Comparison of ENCODE assay signal across 1 cellular context in genomic region chr12:50764116-50764860, GRCh38.
TF ChIP-seq lines count a peak whose summit lies in the region.

No MANE protein-coding gene starts in this region.

TF ChIP-seq in HepG2, 621 proteins besides CTCF, POLR2A, EP300 and RAD21 (continued from another document and continues in another):
- TF ChIP-seq, protein P1, sequence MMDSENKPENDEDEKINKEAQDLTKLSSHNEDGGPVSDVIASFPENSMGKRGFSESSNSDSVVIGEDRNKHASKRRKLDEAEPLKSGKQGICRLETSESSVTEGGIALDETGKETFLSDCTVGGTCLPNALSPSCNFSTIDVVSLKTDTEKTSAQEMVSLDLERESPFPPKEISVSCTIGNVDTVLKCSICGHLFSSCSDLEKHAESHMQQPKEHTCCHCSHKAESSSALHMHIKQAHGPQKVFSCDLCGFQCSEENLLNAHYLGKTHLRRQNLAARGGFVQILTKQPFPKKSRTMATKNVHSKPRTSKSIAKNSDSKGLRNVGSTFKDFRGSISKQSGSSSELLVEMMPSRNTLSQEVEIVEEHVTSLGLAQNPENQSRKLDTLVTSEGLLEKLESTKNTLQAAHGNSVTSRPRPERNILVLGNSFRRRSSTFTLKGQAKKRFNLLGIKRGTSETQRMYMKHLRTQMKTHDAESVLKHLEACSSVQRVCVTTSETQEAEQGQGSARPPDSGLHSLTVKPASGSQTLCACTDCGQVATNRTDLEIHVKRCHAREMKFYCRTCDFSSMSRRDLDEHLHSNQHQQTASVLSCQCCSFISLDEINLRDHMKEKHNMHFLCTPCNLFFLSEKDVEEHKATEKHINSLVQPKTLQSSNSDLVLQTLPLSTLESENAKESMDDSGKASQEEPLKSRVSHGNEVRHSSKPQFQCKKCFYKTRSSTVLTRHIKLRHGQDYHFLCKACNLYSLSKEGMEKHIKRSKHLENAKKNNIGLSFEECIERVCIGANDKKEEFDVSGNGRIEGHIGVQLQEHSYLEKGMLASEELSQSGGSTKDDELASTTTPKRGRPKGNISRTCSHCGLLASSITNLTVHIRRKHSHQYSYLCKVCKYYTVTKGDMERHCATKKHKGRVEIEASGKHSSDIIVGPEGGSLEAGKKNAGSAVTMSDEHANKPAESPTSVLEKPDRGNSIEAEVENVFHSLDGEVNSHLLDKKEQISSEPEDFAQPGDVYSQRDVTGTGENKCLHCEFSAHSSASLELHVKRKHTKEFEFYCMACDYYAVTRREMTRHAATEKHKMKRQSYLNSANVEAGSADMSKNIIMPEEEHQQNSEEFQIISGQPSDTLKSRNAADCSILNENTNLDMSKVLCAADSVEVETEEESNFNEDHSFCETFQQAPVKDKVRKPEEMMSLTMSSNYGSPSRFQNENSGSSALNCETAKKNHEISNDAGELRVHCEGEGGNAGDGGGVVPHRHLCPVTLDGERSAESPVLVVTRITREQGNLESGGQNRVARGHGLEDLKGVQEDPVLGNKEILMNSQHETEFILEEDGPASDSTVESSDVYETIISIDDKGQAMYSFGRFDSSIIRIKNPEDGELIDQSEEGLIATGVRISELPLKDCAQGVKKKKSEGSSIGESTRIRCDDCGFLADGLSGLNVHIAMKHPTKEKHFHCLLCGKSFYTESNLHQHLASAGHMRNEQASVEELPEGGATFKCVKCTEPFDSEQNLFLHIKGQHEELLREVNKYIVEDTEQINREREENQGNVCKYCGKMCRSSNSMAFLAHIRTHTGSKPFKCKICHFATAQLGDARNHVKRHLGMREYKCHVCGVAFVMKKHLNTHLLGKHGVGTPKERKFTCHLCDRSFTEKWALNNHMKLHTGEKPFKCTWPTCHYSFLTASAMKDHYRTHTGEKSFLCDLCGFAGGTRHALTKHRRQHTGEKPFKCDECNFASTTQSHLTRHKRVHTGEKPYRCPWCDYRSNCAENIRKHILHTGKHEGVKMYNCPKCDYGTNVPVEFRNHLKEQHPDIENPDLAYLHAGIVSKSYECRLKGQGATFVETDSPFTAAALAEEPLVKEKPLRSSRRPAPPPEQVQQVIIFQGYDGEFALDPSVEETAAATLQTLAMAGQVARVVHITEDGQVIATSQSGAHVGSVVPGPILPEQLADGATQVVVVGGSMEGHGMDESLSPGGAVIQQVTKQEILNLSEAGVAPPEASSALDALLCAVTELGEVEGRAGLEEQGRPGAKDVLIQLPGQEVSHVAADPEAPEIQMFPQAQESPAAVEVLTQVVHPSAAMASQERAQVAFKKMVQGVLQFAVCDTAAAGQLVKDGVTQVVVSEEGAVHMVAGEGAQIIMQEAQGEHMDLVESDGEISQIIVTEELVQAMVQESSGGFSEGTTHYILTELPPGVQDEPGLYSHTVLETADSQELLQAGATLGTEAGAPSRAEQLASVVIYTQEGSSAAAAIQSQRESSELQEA (CRISPR knock-in tag; IDR thresholded peaks at IDR 0.05; ENCODE audit: not compliant biosample characterization): peak; percentile 27
- TF ChIP-seq ETV5 (CRISPR knock-in tag; IDR thresholded peaks at IDR 0.05; ENCODE audit: borderline replicate concordance) (peak; percentile 63), ZSCAN21 (CRISPR knock-in tag; IDR thresholded peaks at IDR 0.05; ENCODE audit: borderline replicate concordance) (no peak; the same call in 1 of the 2 replicates), HDAC1 (CRISPR knock-in tag; IDR thresholded peaks at IDR 0.05) (peak; percentile 20; the same call in 1 of the 2 replicates), NCOA5 (CRISPR knock-in tag; IDR thresholded peaks at IDR 0.05) (no peak), SYNCRIP (IDR thresholded peaks at IDR 0.05; ENCODE audit: insufficient read depth, low read depth, low read length) (no peak), ZFP36L2 (CRISPR knock-in tag; IDR thresholded peaks at IDR 0.05) (no peak), ZNF775 (CRISPR knock-in tag; IDR thresholded peaks at IDR 0.05; ENCODE audit: borderline replicate concordance) (no peak), PAX8 (CRISPR knock-in tag; IDR thresholded peaks at IDR 0.05; ENCODE audit: borderline replicate concordance) (no peak), SP1 (IDR thresholded peaks at IDR 0.05) (no peak), SP1 (CRISPR knock-in tag; IDR thresholded peaks at IDR 0.05) (no peak), PRDM4 (CRISPR knock-in tag; IDR thresholded peaks at IDR 0.05; ENCODE audit: borderline replicate concordance) (no peak), MTERF4 (CRISPR knock-in tag; IDR thresholded peaks at IDR 0.05) (no peak), RNF219 (CRISPR knock-in tag; IDR thresholded peaks at IDR 0.05) (no peak), CEBPZ (IDR thresholded peaks at IDR 0.05; ENCODE audit: low read length) (no peak), ZNF225 (CRISPR knock-in tag; IDR thresholded peaks at IDR 0.05) (no peak)
- TF ChIP-seq, protein P2, sequence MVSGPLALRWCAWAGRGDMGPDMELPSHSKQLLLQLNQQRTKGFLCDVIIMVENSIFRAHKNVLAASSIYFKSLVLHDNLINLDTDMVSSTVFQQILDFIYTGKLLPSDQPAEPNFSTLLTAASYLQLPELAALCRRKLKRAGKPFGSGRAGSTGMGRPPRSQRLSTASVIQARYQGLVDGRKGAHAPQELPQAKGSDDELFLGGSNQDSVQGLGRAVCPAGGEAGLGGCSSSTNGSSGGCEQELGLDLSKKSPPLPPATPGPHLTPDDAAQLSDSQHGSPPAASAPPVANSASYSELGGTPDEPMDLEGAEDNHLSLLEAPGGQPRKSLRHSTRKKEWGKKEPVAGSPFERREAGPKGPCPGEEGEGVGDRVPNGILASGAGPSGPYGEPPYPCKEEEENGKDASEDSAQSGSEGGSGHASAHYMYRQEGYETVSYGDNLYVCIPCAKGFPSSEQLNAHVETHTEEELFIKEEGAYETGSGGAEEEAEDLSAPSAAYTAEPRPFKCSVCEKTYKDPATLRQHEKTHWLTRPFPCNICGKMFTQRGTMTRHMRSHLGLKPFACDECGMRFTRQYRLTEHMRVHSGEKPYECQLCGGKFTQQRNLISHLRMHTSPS (CRISPR knock-in tag; IDR thresholded peaks at IDR 0.05; ENCODE audit: low read depth): no peak
- TF ChIP-seq, protein P3, sequence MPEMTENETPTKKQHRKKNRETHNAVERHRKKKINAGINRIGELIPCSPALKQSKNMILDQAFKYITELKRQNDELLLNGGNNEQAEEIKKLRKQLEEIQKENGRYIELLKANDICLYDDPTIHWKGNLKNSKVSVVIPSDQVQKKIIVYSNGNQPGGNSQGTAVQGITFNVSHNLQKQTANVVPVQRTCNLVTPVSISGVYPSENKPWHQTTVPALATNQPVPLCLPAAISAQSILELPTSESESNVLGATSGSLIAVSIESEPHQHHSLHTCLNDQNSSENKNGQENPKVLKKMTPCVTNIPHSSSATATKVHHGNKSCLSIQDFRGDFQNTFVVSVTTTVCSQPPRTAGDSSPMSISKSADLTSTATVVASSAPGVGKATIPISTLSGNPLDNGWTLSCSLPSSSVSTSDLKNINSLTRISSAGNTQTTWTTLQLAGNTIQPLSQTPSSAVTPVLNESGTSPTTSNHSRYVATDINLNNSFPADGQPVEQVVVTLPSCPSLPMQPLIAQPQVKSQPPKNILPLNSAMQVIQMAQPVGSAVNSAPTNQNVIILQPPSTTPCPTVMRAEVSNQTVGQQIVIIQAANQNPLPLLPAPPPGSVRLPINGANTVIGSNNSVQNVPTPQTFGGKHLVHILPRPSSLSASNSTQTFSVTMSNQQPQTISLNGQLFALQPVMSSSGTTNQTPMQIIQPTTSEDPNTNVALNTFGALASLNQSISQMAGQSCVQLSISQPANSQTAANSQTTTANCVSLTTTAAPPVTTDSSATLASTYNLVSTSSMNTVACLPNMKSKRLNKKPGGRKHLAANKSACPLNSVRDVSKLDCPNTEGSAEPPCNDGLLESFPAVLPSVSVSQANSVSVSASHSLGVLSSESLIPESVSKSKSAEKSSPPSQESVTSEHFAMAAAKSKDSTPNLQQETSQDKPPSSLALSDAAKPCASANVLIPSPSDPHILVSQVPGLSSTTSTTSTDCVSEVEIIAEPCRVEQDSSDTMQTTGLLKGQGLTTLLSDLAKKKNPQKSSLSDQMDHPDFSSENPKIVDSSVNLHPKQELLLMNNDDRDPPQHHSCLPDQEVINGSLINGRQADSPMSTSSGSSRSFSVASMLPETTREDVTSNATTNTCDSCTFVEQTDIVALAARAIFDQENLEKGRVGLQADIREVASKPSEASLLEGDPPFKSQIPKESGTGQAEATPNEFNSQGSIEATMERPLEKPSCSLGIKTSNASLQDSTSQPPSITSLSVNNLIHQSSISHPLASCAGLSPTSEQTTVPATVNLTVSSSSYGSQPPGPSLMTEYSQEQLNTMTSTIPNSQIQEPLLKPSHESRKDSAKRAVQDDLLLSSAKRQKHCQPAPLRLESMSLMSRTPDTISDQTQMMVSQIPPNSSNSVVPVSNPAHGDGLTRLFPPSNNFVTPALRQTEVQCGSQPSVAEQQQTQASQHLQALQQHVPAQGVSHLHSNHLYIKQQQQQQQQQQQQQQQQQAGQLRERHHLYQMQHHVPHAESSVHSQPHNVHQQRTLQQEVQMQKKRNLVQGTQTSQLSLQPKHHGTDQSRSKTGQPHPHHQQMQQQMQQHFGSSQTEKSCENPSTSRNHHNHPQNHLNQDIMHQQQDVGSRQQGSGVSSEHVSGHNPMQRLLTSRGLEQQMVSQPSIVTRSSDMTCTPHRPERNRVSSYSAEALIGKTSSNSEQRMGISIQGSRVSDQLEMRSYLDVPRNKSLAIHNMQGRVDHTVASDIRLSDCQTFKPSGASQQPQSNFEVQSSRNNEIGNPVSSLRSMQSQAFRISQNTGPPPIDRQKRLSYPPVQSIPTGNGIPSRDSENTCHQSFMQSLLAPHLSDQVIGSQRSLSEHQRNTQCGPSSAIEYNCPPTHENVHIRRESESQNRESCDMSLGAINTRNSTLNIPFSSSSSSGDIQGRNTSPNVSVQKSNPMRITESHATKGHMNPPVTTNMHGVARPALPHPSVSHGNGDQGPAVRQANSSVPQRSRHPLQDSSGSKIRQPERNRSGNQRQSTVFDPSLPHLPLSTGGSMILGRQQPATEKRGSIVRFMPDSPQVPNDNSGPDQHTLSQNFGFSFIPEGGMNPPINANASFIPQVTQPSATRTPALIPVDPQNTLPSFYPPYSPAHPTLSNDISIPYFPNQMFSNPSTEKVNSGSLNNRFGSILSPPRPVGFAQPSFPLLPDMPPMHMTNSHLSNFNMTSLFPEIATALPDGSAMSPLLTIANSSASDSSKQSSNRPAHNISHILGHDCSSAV (CRISPR knock-in tag; IDR thresholded peaks at IDR 0.05; ENCODE audit: borderline replicate concordance): no peak
